In genomic region chr1:184389446-184389845, GRCh38 we compare ENCODE assay signal across 16 cellular contexts. TPM values are rescaled to one million over a fixed set of nuclear protein-coding genes. Genes with fewer than 3 reads are reported as not detected.
DNase-seq lines count a peak whose midpoint lies in the region; ATAC-seq and TF ChIP-seq lines count a peak whose summit lies in the region.
"Had no signal": no experiment of that assay in that cellular context is flagged by ENCODE, and none has a peak within 500 bp of the region (broad histone marks: within the 10 kb centered on the region; RNA-seq: fewer than 3 reads in every experiment).

No MANE protein-coding gene starts in this region.

- DNase-seq in LNCaP clone FGC (ENCODE audit: low read depth) (no peak), coronary artery (ENCODE audit: low spot score) (no peak), natural killer cell (no peak), tibial nerve (ENCODE audit: low spot score in 2 of 2) (no peak), T-helper 1 cell (no peak), erythroblast (lab: John Stamatoyannopoulos, UW) (no peak), neuronal stem cell (ENCODE audit: low spot score) (no peak), HPDE6-E6E7 (ENCODE audit: extremely low spot score) (no peak)
- DNase-seq: activated naive CD4-positive, alpha-beta T cell treated with Interleukin-2 at 50 U/mL for 16 hours; CD4-positive, CD25-positive, alpha-beta regulatory T cell; central memory CD4-positive, alpha-beta T cell; DND-41; NCI-H187 treated with DMSO at 0.1 percent for 48 hours; NCI-H524 treated with DMSO at 0.1 percent for 48 hours had no signal

- peak overlapping the region; percentile 92 to 96 for H3K27ac Mint-ChIP-seq in natural killer cell
- H3K27ac Mint-ChIP-seq: CD4-positive, CD25-positive, alpha-beta regulatory T cell had no signal

- no peaks in the 10 kb centered on the region for H3K36me3 ChIP-seq in tibial nerve
- H3K36me3 ChIP-seq in neuronal stem cell (replicated peaks in 1 of 2; ENCODE audit: control insufficient read depth in 2 of 2, insufficient read depth in 2 of 2, low read length in 2 of 2): no peaks in the 10 kb centered on the region

- H3K27me3 Mint-ChIP-seq in natural killer cell (ENCODE audit: low read depth in 2 of 2): no peaks in the 10 kb centered on the region

- H2AFZ ChIP-seq in neuronal stem cell (ENCODE audit: low read length): no peak overlapping the region

- H3K36me3 Mint-ChIP-seq in natural killer cell: no peaks in the 10 kb centered on the region
- H3K36me3 Mint-ChIP-seq: CD4-positive, CD25-positive, alpha-beta regulatory T cell had no signal

- no peak overlapping the region for H3K18ac ChIP-seq in neuronal stem cell (ENCODE audit: low read length)

- peak overlapping the region; percentile 89 for H3K4me3 Mint-ChIP-seq in natural killer cell

- H3K4me3 ChIP-seq in LNCaP clone FGC (ENCODE audit: low read depth, low read length): peak overlapping the region; percentile 62
- peak overlapping the region; percentile 88 for H3K4me3 ChIP-seq in coronary artery
- peak overlapping the region in 2 of 4 donors; percentile 64 to 84 for H3K4me3 ChIP-seq in tibial nerve
- H3K4me3 ChIP-seq in neuronal stem cell (ENCODE audit: low read length in 2 of 2): no peak overlapping the region
- H3K4me3 ChIP-seq: GM12878 had no signal

- no peak overlapping the region for H2BK12ac ChIP-seq in neuronal stem cell (ENCODE audit: low read length)

- TF ChIP-seq CTCF in LNCaP clone FGC (IDR thresholded peaks at IDR 0.05; ENCODE audit: control insufficient read depth, extremely low read depth, insufficient read depth) (no peak), coronary artery (IDR thresholded peaks at IDR 0.05) (no peak), natural killer cell (IDR thresholded peaks at IDR 0.05) (no peak), tibial nerve (IDR thresholded peaks at IDR 0.05) (no peak)

- H3K9me3 Mint-ChIP-seq in natural killer cell: no peaks in the 10 kb centered on the region

- H2BK5ac ChIP-seq in neuronal stem cell (ENCODE audit: low read length): no peak overlapping the region

- H3K14ac ChIP-seq in neuronal stem cell (ENCODE audit: low read length): no peak overlapping the region

- no peak overlapping the region for H3K4ac ChIP-seq in neuronal stem cell (ENCODE audit: low read length)

- no peak overlapping the region for H3K9ac ChIP-seq in neuronal stem cell (ENCODE audit: low read depth, low read length, poor library complexity)

- intact Hi-C loops in natural killer cell (cut with micrococcal nuclease): loop anchor here (2.0 to 10.0 kb wide), 5 partner anchors 63 to 1985 kb away; partner anchors contain the start of genes ODR4, TPR and TSEN15

- no peak overlapping the region for H2AK5ac ChIP-seq in neuronal stem cell (ENCODE audit: low read depth, low read length)

- H2BK15ac ChIP-seq in neuronal stem cell (ENCODE audit: low read length): no peak overlapping the region

- H2BK120ac ChIP-seq in neuronal stem cell (ENCODE audit: low read depth, low read length): no peak overlapping the region

- no peak overlapping the region for H3K23ac ChIP-seq in neuronal stem cell (ENCODE audit: low read depth, low read length, poor library complexity)

- WGBS in tibial nerve, 2 donors: 71 to 72% methylated on average over 2 of the region's 2 CpGs
- WGBS in neuronal stem cell (ENCODE audit: extremely low coverage in 2 of 2, insufficient read length in 2 of 2, insufficient replicate concordance in 1 of 2), 2 donors: no CpG with 5 or more reads among the region's 2 CpGs

- H3K27me3 ChIP-seq in tibial nerve (no peaks in the 10 kb centered on the region), neuronal stem cell (ENCODE audit: control insufficient read depth in 3 of 3, insufficient read depth in 3 of 3, low read depth in 1 of 3, low read length in 3 of 3) (no peaks in the 10 kb centered on the region)

- H4K91ac ChIP-seq in neuronal stem cell (ENCODE audit: low read depth, low read length, poor library complexity): no peak overlapping the region

- H3K4me2 ChIP-seq in neuronal stem cell (ENCODE audit: insufficient read depth, low read length, poor library complexity, severe bottlenecking): no peak overlapping the region

- H3K9me3 ChIP-seq in tibial nerve (no peaks in the 10 kb centered on the region), neuronal stem cell (replicated peaks in 1 of 2; ENCODE audit: control insufficient read depth in 2 of 2, insufficient read depth in 1 of 2, low read depth in 1 of 2, low read length in 2 of 2) (no peaks in the 10 kb centered on the region)

- H3K27ac ChIP-seq in coronary artery (no peak overlapping the region), tibial nerve (peak overlapping the region in 3 of 4 donors; percentile 14 to 93 (median 91)), neuronal stem cell (replicated peaks; ENCODE audit: low read length) (no peak overlapping the region)

- TF ChIP-seq EP300 in tibial nerve (IDR thresholded peaks at IDR 0.05): no peak

- peaks cover 3% of the 10 kb centered on the region for H3K79me1 ChIP-seq in neuronal stem cell (ENCODE audit: low read depth, low read length)

- ATAC-seq in natural killer cell: no peak
- ATAC-seq: GM12878, PC-3 had no signal

- no peak for TF ChIP-seq POLR2A in tibial nerve (IDR thresholded peaks at IDR 0.05)
- no peak for TF ChIP-seq POLR2A in erythroblast (IDR thresholded peaks at IDR 0.05; ENCODE audit: low read length)

- peaks cover 0 to 51% (median 5%) of the 10 kb centered on the region in 4 donors for H3K4me1 ChIP-seq in tibial nerve
- H3K4me1 ChIP-seq in neuronal stem cell (ENCODE audit: control insufficient read depth in 2 of 2, insufficient read depth in 1 of 2, low read depth in 1 of 2, low read length in 2 of 2): peaks cover 10 to 19% of the 10 kb centered on the region in 2 donors

- no peak overlapping the region for H4K8ac ChIP-seq in neuronal stem cell (ENCODE audit: low read depth, low read length)

- peaks cover 75 to 78% of the 10 kb centered on the region in 2 donors for H3K4me1 Mint-ChIP-seq in natural killer cell

RNA-seq across cellular contexts. Expression of gene C1orf21, which starts 2.6 kb away (rescaled TPM):
- total RNA-seq in natural killer cell (100 to 1,000 TPM in 1 of 3 donors, 10 to 100 TPM in 2; 84.3 to 111 (median 88.3) TPM), tibial nerve (10 to 100 TPM; 30.6 to 61.7 (median 43.0) TPM)
- polyA plus RNA-seq in neuronal stem cell (2013, experiment 1 of 2): 112 TPM
- polyA plus RNA-seq in neuronal stem cell (2013, experiment 2 of 2): 109 TPM

Comparison
In these comparisons a context has a peak if more than half of its experiments do, and no peak if none do; other contexts are left out.
1. H3K4me3 ChIP-seq: peak in LNCaP clone FGC (single experiment) and coronary artery (single experiment); none in neuronal stem cell (0 of 2).
2. H3K27ac ChIP-seq: peak in tibial nerve (3 of 4); none in coronary artery (0 of 2) and neuronal stem cell (single experiment).